Comparison of ENCODE assay signal across 1 cellular context in the genomic region with DNA sequence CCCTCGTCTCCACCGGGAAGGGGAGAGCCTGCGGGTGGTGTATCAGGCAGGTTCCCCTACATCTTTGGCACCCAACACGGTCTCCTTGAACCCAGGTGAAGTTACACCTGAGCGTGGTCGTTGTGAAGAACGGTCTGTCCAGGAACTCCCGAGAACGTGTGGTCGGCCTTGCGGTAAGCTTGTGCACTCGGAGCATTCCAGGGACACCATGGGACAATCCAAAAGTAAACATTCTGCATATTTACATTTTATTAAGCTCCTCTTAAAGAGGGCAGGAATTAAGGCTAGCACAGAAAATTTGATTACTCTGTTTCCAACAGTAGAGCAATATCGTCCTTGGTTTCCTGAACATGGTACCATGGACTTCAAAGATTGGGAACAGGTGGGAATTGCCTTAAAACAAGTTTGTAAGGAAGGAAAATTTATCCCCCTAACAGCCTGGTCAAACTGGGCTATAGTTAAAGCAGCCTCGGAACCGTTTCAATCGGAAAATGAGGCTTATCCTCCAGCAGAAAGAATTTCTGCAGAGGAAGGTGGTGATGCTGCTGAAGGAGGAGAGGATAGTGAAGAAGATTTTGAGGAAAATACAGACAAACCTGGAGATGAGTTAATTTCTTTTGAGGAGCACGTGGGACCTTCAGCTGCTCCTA.
TF ChIP-seq lines count a peak whose summit lies in the region.

No MANE protein-coding gene starts in this region.

TF ChIP-seq in HepG2, 621 proteins besides CTCF, POLR2A, EP300 and RAD21 (continued from another document and continues in another):
- TF ChIP-seq, protein P1, sequence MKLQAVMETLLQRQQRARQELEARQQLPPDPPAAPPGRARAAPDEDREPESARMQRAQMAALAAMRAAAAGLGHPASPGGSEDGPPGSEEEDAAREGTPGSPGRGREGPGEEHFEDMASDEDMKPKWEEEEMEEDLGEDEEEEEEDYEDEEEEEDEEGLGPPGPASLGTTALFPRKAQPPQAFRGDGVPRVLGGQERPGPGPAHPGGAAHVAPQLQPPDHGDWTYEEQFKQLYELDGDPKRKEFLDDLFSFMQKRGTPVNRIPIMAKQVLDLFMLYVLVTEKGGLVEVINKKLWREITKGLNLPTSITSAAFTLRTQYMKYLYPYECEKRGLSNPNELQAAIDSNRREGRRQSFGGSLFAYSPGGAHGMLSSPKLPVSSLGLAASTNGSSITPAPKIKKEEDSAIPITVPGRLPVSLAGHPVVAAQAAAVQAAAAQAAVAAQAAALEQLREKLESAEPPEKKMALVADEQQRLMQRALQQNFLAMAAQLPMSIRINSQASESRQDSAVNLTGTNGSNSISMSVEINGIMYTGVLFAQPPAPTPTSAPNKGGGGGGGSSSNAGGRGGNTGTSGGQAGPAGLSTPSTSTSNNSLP (IDR thresholded peaks at IDR 0.05; ENCODE audit: low read depth, low read length) = no peak
- TF ChIP-seq, protein P2, sequence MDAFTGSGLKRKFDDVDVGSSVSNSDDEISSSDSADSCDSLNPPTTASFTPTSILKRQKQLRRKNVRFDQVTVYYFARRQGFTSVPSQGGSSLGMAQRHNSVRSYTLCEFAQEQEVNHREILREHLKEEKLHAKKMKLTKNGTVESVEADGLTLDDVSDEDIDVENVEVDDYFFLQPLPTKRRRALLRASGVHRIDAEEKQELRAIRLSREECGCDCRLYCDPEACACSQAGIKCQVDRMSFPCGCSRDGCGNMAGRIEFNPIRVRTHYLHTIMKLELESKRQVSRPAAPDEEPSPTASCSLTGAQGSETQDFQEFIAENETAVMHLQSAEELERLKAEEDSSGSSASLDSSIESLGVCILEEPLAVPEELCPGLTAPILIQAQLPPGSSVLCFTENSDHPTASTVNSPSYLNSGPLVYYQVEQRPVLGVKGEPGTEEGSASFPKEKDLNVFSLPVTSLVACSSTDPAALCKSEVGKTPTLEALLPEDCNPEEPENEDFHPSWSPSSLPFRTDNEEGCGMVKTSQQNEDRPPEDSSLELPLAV (CRISPR knock-in tag; conservative IDR thresholded peaks at IDR 0.05; ENCODE audit: low read depth) = 0 out of 2 replicates have a peak, but pooled peaks have one; percentile 17
- TF ChIP-seq SRSF4 (IDR thresholded peaks at IDR 0.05; ENCODE audit: low read depth, low read length, poor library complexity, severe bottlenecking) = no peak
- TF ChIP-seq, protein P3, sequence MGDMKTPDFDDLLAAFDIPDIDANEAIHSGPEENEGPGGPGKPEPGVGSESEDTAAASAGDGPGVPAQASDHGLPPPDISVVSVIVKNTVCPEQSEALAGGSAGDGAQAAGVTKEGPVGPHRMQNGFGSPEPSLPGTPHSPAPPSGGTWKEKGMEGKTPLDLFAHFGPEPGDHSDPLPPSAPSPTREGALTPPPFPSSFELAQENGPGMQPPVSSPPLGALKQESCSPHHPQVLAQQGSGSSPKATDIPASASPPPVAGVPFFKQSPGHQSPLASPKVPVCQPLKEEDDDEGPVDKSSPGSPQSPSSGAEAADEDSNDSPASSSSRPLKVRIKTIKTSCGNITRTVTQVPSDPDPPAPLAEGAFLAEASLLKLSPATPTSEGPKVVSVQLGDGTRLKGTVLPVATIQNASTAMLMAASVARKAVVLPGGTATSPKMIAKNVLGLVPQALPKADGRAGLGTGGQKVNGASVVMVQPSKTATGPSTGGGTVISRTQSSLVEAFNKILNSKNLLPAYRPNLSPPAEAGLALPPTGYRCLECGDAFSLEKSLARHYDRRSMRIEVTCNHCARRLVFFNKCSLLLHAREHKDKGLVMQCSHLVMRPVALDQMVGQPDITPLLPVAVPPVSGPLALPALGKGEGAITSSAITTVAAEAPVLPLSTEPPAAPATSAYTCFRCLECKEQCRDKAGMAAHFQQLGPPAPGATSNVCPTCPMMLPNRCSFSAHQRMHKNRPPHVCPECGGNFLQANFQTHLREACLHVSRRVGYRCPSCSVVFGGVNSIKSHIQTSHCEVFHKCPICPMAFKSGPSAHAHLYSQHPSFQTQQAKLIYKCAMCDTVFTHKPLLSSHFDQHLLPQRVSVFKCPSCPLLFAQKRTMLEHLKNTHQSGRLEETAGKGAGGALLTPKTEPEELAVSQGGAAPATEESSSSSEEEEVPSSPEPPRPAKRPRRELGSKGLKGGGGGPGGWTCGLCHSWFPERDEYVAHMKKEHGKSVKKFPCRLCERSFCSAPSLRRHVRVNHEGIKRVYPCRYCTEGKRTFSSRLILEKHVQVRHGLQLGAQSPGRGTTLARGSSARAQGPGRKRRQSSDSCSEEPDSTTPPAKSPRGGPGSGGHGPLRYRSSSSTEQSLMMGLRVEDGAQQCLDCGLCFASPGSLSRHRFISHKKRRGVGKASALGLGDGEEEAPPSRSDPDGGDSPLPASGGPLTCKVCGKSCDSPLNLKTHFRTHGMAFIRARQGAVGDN (CRISPR knock-in tag; IDR thresholded peaks at IDR 0.05) = peak; percentile 23; the same call in 1 of the 2 replicates
- no peak for TF ChIP-seq ZNF329 (CRISPR knock-in tag; IDR thresholded peaks at IDR 0.05; ENCODE audit: low read depth)
- no peak for TF ChIP-seq MIXL1 (CRISPR knock-in tag; IDR thresholded peaks at IDR 0.05)
- TF ChIP-seq, protein P4, sequence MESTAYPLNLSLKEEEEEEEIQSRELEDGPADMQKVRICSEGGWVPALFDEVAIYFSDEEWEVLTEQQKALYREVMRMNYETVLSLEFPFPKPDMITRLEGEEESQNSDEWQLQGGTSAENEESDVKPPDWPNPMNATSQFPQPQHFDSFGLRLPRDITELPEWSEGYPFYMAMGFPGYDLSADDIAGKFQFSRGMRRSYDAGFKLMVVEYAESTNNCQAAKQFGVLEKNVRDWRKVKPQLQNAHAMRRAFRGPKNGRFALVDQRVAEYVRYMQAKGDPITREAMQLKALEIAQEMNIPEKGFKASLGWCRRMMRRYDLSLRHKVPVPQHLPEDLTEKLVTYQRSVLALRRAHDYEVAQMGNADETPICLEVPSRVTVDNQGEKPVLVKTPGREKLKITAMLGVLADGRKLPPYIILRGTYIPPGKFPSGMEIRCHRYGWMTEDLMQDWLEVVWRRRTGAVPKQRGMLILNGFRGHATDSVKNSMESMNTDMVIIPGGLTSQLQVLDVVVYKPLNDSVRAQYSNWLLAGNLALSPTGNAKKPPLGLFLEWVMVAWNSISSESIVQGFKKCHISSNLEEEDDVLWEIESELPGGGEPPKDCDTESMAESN (CRISPR knock-in tag; conservative IDR thresholded peaks at IDR 0.05) = peak; percentile 25; the same call in 1 of the 2 replicates
- no peak for TF ChIP-seq ZSCAN20 (CRISPR knock-in tag; IDR thresholded peaks at IDR 0.05; ENCODE audit: borderline replicate concordance)
- TF ChIP-seq MAZ (IDR thresholded peaks at IDR 0.05; ENCODE audit: borderline replicate concordance, low read depth, low read length) = no peak; the same call in 1 of the 2 replicates
- peak; percentile 11; the same call in 1 of the 2 replicates for TF ChIP-seq MAZ (CRISPR knock-in tag; IDR thresholded peaks at IDR 0.05; ENCODE audit: low read depth)
- no peak for TF ChIP-seq ATM (IDR thresholded peaks at IDR 0.05; ENCODE audit: borderline replicate concordance)
- TF ChIP-seq, protein P5, sequence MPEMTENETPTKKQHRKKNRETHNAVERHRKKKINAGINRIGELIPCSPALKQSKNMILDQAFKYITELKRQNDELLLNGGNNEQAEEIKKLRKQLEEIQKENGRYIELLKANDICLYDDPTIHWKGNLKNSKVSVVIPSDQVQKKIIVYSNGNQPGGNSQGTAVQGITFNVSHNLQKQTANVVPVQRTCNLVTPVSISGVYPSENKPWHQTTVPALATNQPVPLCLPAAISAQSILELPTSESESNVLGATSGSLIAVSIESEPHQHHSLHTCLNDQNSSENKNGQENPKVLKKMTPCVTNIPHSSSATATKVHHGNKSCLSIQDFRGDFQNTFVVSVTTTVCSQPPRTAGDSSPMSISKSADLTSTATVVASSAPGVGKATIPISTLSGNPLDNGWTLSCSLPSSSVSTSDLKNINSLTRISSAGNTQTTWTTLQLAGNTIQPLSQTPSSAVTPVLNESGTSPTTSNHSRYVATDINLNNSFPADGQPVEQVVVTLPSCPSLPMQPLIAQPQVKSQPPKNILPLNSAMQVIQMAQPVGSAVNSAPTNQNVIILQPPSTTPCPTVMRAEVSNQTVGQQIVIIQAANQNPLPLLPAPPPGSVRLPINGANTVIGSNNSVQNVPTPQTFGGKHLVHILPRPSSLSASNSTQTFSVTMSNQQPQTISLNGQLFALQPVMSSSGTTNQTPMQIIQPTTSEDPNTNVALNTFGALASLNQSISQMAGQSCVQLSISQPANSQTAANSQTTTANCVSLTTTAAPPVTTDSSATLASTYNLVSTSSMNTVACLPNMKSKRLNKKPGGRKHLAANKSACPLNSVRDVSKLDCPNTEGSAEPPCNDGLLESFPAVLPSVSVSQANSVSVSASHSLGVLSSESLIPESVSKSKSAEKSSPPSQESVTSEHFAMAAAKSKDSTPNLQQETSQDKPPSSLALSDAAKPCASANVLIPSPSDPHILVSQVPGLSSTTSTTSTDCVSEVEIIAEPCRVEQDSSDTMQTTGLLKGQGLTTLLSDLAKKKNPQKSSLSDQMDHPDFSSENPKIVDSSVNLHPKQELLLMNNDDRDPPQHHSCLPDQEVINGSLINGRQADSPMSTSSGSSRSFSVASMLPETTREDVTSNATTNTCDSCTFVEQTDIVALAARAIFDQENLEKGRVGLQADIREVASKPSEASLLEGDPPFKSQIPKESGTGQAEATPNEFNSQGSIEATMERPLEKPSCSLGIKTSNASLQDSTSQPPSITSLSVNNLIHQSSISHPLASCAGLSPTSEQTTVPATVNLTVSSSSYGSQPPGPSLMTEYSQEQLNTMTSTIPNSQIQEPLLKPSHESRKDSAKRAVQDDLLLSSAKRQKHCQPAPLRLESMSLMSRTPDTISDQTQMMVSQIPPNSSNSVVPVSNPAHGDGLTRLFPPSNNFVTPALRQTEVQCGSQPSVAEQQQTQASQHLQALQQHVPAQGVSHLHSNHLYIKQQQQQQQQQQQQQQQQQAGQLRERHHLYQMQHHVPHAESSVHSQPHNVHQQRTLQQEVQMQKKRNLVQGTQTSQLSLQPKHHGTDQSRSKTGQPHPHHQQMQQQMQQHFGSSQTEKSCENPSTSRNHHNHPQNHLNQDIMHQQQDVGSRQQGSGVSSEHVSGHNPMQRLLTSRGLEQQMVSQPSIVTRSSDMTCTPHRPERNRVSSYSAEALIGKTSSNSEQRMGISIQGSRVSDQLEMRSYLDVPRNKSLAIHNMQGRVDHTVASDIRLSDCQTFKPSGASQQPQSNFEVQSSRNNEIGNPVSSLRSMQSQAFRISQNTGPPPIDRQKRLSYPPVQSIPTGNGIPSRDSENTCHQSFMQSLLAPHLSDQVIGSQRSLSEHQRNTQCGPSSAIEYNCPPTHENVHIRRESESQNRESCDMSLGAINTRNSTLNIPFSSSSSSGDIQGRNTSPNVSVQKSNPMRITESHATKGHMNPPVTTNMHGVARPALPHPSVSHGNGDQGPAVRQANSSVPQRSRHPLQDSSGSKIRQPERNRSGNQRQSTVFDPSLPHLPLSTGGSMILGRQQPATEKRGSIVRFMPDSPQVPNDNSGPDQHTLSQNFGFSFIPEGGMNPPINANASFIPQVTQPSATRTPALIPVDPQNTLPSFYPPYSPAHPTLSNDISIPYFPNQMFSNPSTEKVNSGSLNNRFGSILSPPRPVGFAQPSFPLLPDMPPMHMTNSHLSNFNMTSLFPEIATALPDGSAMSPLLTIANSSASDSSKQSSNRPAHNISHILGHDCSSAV (CRISPR knock-in tag; IDR thresholded peaks at IDR 0.05; ENCODE audit: borderline replicate concordance) = 0 out of 2 replicates have a peak, but pooled peaks have one; percentile 47
- TF ChIP-seq ZFP90 (CRISPR knock-in tag; IDR thresholded peaks at IDR 0.05; ENCODE audit: borderline replicate concordance) = 0 out of 2 replicates have a peak, but pooled peaks have one; percentile 3
- peak; percentile 5 for TF ChIP-seq PHF5A (CRISPR knock-in tag; IDR thresholded peaks at IDR 0.05; ENCODE audit: low read depth, unreplicated experiment)
- no peak for TF ChIP-seq ZMYM3 (CRISPR knock-in tag; IDR thresholded peaks at IDR 0.05)
- 0 out of 2 replicates have a peak, but pooled peaks have one; percentile 12 for TF ChIP-seq ZNF841 (CRISPR knock-in tag; IDR thresholded peaks at IDR 0.05; ENCODE audit: borderline replicate concordance)
- TF ChIP-seq FOXA1 (IDR thresholded peaks at IDR 0.05) = no peak
- peak; percentile 85 for TF ChIP-seq FOXA1 (CRISPR knock-in tag; IDR thresholded peaks at IDR 0.05)
- peak; percentile 81; the same call in 1 of the 2 replicates for TF ChIP-seq NCOA5 (CRISPR knock-in tag; IDR thresholded peaks at IDR 0.05)
- TF ChIP-seq PAWR (CRISPR knock-in tag; IDR thresholded peaks at IDR 0.05; ENCODE audit: borderline replicate concordance) = no peak
- no peak for TF ChIP-seq DR1 (CRISPR knock-in tag; IDR thresholded peaks at IDR 0.05)
- TF ChIP-seq BHLHE40 (IDR thresholded peaks at IDR 0.05; ENCODE audit: low read length) = peak; percentile 11; the same call in 1 of the 2 replicates
- peak; percentile 58; the same call in 1 of the 2 replicates for TF ChIP-seq ZNF543 (CRISPR knock-in tag; IDR thresholded peaks at IDR 0.05)
- TF ChIP-seq CHD4 (IDR thresholded peaks at IDR 0.05; ENCODE audit: borderline replicate concordance, low read length) = 0 out of 2 replicates have a peak, but pooled peaks have one; percentile 36
- TF ChIP-seq WIZ (CRISPR knock-in tag; IDR thresholded peaks at IDR 0.05) = peak; percentile 88
- peak; percentile 67 for TF ChIP-seq POLR2AphosphoS5 (IDR thresholded peaks at IDR 0.05; ENCODE audit: low read depth, low read length)
- TF ChIP-seq, protein P6, sequence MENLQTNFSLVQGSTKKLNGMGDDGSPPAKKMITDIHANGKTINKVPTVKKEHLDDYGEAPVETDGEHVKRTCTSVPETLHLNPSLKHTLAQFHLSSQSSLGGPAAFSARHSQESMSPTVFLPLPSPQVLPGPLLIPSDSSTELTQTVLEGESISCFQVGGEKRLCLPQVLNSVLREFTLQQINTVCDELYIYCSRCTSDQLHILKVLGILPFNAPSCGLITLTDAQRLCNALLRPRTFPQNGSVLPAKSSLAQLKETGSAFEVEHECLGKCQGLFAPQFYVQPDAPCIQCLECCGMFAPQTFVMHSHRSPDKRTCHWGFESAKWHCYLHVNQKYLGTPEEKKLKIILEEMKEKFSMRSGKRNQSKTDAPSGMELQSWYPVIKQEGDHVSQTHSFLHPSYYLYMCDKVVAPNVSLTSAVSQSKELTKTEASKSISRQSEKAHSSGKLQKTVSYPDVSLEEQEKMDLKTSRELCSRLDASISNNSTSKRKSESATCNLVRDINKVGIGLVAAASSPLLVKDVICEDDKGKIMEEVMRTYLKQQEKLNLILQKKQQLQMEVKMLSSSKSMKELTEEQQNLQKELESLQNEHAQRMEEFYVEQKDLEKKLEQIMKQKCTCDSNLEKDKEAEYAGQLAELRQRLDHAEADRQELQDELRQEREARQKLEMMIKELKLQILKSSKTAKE (CRISPR knock-in tag; IDR thresholded peaks at IDR 0.05; ENCODE audit: borderline replicate concordance) = 0 out of 2 replicates have a peak, but pooled peaks have one; percentile 7
- no peak for TF ChIP-seq RCOR2 (CRISPR knock-in tag; IDR thresholded peaks at IDR 0.05)
- TF ChIP-seq NAIF1 (CRISPR knock-in tag; IDR thresholded peaks at IDR 0.05; ENCODE audit: borderline replicate concordance) = 0 out of 2 replicates have a peak, but pooled peaks have one; percentile 2
- TF ChIP-seq HES4 (CRISPR knock-in tag; IDR thresholded peaks at IDR 0.05; ENCODE audit: borderline replicate concordance) = peak; percentile 61
- TF ChIP-seq, protein P7, sequence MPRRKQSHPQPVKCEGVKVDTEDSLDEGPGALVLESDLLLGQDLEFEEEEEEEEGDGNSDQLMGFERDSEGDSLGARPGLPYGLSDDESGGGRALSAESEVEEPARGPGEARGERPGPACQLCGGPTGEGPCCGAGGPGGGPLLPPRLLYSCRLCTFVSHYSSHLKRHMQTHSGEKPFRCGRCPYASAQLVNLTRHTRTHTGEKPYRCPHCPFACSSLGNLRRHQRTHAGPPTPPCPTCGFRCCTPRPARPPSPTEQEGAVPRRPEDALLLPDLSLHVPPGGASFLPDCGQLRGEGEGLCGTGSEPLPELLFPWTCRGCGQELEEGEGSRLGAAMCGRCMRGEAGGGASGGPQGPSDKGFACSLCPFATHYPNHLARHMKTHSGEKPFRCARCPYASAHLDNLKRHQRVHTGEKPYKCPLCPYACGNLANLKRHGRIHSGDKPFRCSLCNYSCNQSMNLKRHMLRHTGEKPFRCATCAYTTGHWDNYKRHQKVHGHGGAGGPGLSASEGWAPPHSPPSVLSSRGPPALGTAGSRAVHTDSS (CRISPR knock-in tag; conservative IDR thresholded peaks at IDR 0.05) = no peak
- no peak for TF ChIP-seq ARNT2 (CRISPR knock-in tag; IDR thresholded peaks at IDR 0.05; ENCODE audit: low read depth)
